Comparison of ENCODE assay signal across 26 cellular contexts in genomic region chr3:71378509-71378908, GRCh38.
"Had no signal": no experiment of that assay in that cellular context is flagged by ENCODE, and none has a peak within 500 bp of the region (broad histone marks: within the 10 kb centered on the region; RNA-seq: fewer than 3 reads in every experiment).

No MANE protein-coding gene starts in this region.

- H3K36me3 ChIP-seq: adrenal gland, ascending aorta, brain microvascular endothelial cell, left ventricle myocardium inferior, neutrophil, pancreas, tibial artery had no signal

- FAIRE-seq: pancreas had no signal

- H3K27ac Mint-ChIP-seq: activated naive CD4-positive, alpha-beta T cell treated with anti-CD3 and anti-CD28 coated beads for 36 hours; immature natural killer cell; mesothelial cell of epicardium; nephron; T-helper 2 cell treated with Interferon-gamma antibody and Interleukin-4, amounts not matched to agents 5 μg/mL and 100 μg/mL, for 36 hours had no signal

- H3K4me3 ChIP-seq: adrenal gland, ascending aorta, hepatocyte, left ventricle myocardium inferior, pancreas, tibial artery had no signal

- H3K4me3 Mint-ChIP-seq: activated naive CD4-positive, alpha-beta T cell treated with anti-CD3 and anti-CD28 coated beads for 36 hours; immature natural killer cell; mesothelial cell of epicardium; nephron; T-helper 2 cell treated with Interferon-gamma antibody and Interleukin-4, amounts not matched to agents 5 μg/mL and 100 μg/mL, for 36 hours had no signal

- DNase-seq: activated CD8-positive, alpha-beta memory T cell treated with anti-CD3 and anti-CD28 coated beads, Interleukin-2, amount 50 U/mL, for 48 hours; activated effector memory CD4-positive, alpha-beta T cell treated with Interleukin-2 at 50 U/mL for 16 hours; activated naive CD4-positive, alpha-beta T cell treated with anti-CD3 and anti-CD28 coated beads for 36 hours; activated T-cell treated with anti-CD3 and anti-CD28 coated beads, Interleukin-2, amount 50 U/mL, for 48 hours; adrenal gland; brain microvascular endothelial cell; caudate nucleus; dermis blood vessel endothelial cell; effector CD8-positive, alpha-beta T cell; erythroblast; foreskin keratinocyte; immature natural killer cell; kidney glomerular epithelial cell; left ventricle myocardium inferior; pancreas; right cardiac atrium; stimulated activated CD4-positive, alpha-beta T cell treated with anti-CD3 and anti-CD28 coated beads, Interleukin-12 subunit alpha, Interleukin-12 subunit beta, amount 100 ng/mL, for 4 hours; stimulated activated CD4-positive, alpha-beta T cell treated with anti-CD3 and anti-CD28 coated beads, Interleukin-4, amount 100 ng/mL, for 4 hours; stimulated activated naive CD8-positive, alpha-beta T cell treated with anti-CD3 and anti-CD28 coated beads, Interleukin-15, Interleukin-2, amounts not matched to agents 100 U/mL and 50 U/mL, for 24 hours; tibial artery had no signal

- ATAC-seq: foreskin keratinocyte; pancreas; right cardiac atrium; stimulated activated naive CD8-positive, alpha-beta T cell treated with anti-CD3 and anti-CD28 coated beads, Interleukin-15, Interleukin-2, amounts not matched to agents 100 U/mL and 50 U/mL, for 24 hours had no signal

- H3K9me3 Mint-ChIP-seq: activated naive CD4-positive, alpha-beta T cell treated with anti-CD3 and anti-CD28 coated beads for 36 hours; immature natural killer cell; mesothelial cell of epicardium; nephron; T-helper 2 cell treated with Interferon-gamma antibody and Interleukin-4, amounts not matched to agents 5 μg/mL and 100 μg/mL, for 36 hours had no signal

- H3K27me3 ChIP-seq: adrenal gland, ascending aorta, brain microvascular endothelial cell, foreskin keratinocyte, hepatocyte, neutrophil, pancreas, tibial artery had no signal

- H3K4me1 Mint-ChIP-seq: nephron had no signal

- H3K36me3 Mint-ChIP-seq: immature natural killer cell, mesothelial cell of epicardium had no signal
